23 cellular contexts compared by ENCODE assay signal in the genomic region with DNA sequence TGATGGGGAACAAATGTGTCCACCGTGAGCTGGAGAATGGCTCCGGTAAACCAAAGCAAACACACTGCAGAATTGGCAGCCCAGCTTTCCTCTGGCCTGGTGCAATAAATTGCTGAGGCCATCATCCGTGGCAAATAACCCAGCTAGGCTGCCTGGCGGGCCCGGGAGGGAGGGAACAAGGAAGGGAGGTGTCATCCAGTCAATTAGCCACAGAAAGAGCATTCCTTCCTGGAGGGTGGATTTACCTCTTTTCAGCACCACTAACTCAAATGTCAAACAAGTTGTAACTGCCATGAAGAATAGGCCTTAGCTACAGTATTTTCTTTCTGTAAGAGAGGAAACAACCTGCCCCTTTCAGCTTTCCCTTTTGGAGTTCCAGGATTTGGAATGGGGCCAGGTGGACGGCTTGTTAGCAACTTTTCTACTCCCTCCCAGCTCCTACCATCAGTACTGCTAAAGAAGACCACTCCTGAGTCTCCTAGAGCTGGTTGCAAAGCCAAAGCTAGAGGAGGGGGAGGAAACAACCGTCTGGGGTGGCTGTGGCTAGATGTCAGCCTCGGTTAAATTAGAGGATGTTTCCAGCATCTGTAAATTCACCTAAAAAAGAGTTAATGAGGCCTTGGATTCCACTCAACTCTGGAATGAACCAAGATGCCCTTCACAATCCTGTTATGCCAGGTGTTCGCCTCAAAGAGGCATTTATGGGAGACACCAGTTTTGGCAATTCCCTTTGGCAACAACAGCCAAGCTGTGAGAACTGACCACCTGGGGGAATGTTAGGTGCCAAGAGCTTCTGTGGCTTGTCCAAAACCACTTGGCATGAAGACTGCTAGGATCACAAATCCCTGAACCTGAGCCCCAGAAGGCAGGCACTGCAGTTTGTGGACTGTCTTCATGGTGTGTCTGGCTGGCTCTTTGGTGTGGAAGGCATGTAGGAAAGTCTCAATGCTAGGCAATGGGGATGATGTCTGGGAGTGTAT.
A peak's percentile ranks its signal among the peaks of the same experiment; 100 is the strongest.
DNase-seq lines count a peak whose midpoint lies in the region; ATAC-seq, FAIRE-seq and TF ChIP-seq lines count a peak whose summit lies in the region.
"Had no signal": no experiment of that assay in that cellular context is flagged by ENCODE, and none has a peak within 500 bp of the region (broad histone marks: within the 10 kb centered on the region; RNA-seq: fewer than 3 reads in every experiment).

No MANE protein-coding gene starts in this region.

- no peaks in the 10 kb centered on the region for H3K4me1 ChIP-seq in upper lobe of right lung
- H3K4me1 ChIP-seq: heart right ventricle, psoas muscle, stomach had no signal

- H3K4me3 ChIP-seq in bronchial epithelial cell (ENCODE audit: low read depth, low read length) (no peak overlapping the region), upper lobe of right lung (no peak overlapping the region)
- H3K4me3 ChIP-seq: heart right ventricle, psoas muscle, smooth muscle cell, stomach had no signal

- H3K27ac ChIP-seq in upper lobe of right lung, result no peak overlapping the region
- H3K27ac ChIP-seq: heart right ventricle, psoas muscle, stomach had no signal

- ATAC-seq in upper lobe of right lung (no peak), GM21717 (IDR thresholded peaks at IDR 0.05; ENCODE audit: unreplicated experiment) (no peak)
- ATAC-seq: effector memory CD8-positive, alpha-beta T cell; heart right ventricle; HepG2; natural killer cell; psoas muscle had no signal

- H3K9me3 ChIP-seq in upper lobe of right lung, result no peaks in the 10 kb centered on the region
- H3K9me3 ChIP-seq: heart right ventricle, psoas muscle, stomach had no signal

- peak; percentile 76 for FAIRE-seq in bronchial epithelial cell (lab: Jason Lieb, UNC)
- FAIRE-seq: GM12891, HepG2 had no signal

- no peak for TF ChIP-seq CTCF in bronchial epithelial cell (IDR thresholded peaks at IDR 0.05; ENCODE audit: insufficient read depth, low read length, severe bottlenecking)
- no peak for TF ChIP-seq CTCF in upper lobe of right lung (IDR thresholded peaks at IDR 0.05)

- DNase-seq in A172 (ENCODE audit: low spot score) (peak; percentile 58), M059J (ENCODE audit: low read depth) (peak; percentile 55), bronchial epithelial cell (ENCODE audit: low read depth) (peak; percentile 28), left kidney (ENCODE audit: low read depth, low spot score) (peak; percentile 98), upper lobe of right lung (no peak), DMS153 treated with DMSO at 0.1 percent for 48 hours (lab: John Stamatoyannopoulos, UW; ENCODE audit: unreplicated experiment) (no peak)
- DNase-seq in effector CD8-positive, alpha-beta T cell (lab: John Stamatoyannopoulos, UW), result no peak
- DNase-seq: activated CD4-positive, alpha-beta T cell treated with anti-CD3 and anti-CD28 coated beads, Interleukin-2, amount 50 U/mL, for 48 hours; activated gamma-delta T cell treated with Interleukin-2 at 50 U/mL for 16 hours; effector memory CD8-positive, alpha-beta T cell; heart right ventricle; natural killer cell; NCI-H1694 treated with DMSO at 0.1 percent for 48 hours; NCI-H524; psoas muscle; SIG-M5; stimulated activated CD4-positive, alpha-beta T cell treated with anti-CD3 and anti-CD28 coated beads, Interleukin-4, amount 100 ng/mL, for 24 hours; stomach; T-helper 1 cell had no signal

- intact Hi-C loops in upper lobe of right lung (cut with DNase I), result no loop called here

- H3K36me3 ChIP-seq in bronchial epithelial cell (ENCODE audit: control insufficient read depth, insufficient read depth, low read length) (no peaks in the 10 kb centered on the region), upper lobe of right lung (no peaks in the 10 kb centered on the region)
- H3K36me3 ChIP-seq: heart right ventricle, stomach had no signal

- H3K27me3 ChIP-seq in bronchial epithelial cell (ENCODE audit: control insufficient read depth, insufficient read depth, low read length) (peaks cover 2% of the 10 kb centered on the region), upper lobe of right lung (no peaks in the 10 kb centered on the region)
- H3K27me3 ChIP-seq: stomach had no signal

Comparison
In these comparisons a context has a peak if more than half of its experiments do, and no peak if none do; other contexts are left out.
1. DNase-seq: peak in A172 (single experiment), M059J (single experiment), bronchial epithelial cell (single experiment) and left kidney (single experiment); none in effector CD8-positive, alpha-beta T cell (single experiment), upper lobe of right lung (single experiment) and DMS153 treated with DMSO at 0.1 percent for 48 hours (single experiment).